ENCODE assay signal across 35 cellular contexts in genomic region chr17:15777297-15777696, GRCh38. TPM values are rescaled to one million over a fixed set of nuclear protein-coding genes. Genes with fewer than 3 reads are reported as not detected.
"Had no signal": no experiment of that assay in that cellular context is flagged by ENCODE, and none has a peak within 500 bp of the region (broad histone marks: within the 10 kb centered on the region; RNA-seq: fewer than 3 reads in every experiment).

No MANE protein-coding gene starts in this region.

- H3K4me3 Mint-ChIP-seq: activated B cell treated with CpG ODN at 0.5 μM for 24 hours; activated CD4-positive, alpha-beta memory T cell treated with anti-CD3 and anti-CD28 coated beads for 36 hours; activated CD8-positive, alpha-beta memory T cell treated with anti-CD3 and anti-CD28 coated beads, Interleukin-2, amount 10 ng/mL, durations not matched to agents 7 days and 5 days; activated CD8-positive, alpha-beta T cell treated with anti-CD3 and anti-CD28 coated beads, Interleukin-2, amount 10 ng/mL, durations not matched to agents 7 days and 5 days; activated naive CD4-positive, alpha-beta T cell treated with anti-CD3 and anti-CD28 coated beads, Interleukin-2, amount 50 U/mL, for 24 hours; activated naive CD8-positive, alpha-beta T cell treated with anti-CD3 and anti-CD28 coated beads, Interleukin-2, amount 10 ng/mL, durations not matched to agents 7 days and 5 days; activated T-cell treated with anti-CD3 and anti-CD28 coated beads, Interleukin-2, amount 50 U/mL, for 24 hours; effector memory CD8-positive, alpha-beta T cell; T-helper 17 cell; T-helper 2 cell treated with Interferon-gamma antibody and Interleukin-4, amounts not matched to agents 5 μg/mL and 100 μg/mL, for 36 hours had no signal

- H3K27ac Mint-ChIP-seq: activated B cell treated with CpG ODN at 0.5 μM for 24 hours; activated CD4-positive, alpha-beta memory T cell treated with anti-CD3 and anti-CD28 coated beads for 36 hours; activated CD8-positive, alpha-beta memory T cell treated with anti-CD3 and anti-CD28 coated beads, Interleukin-2, amount 10 ng/mL, durations not matched to agents 7 days and 5 days; activated CD8-positive, alpha-beta T cell treated with anti-CD3 and anti-CD28 coated beads, Interleukin-2, amount 10 ng/mL, durations not matched to agents 7 days and 5 days; activated naive CD4-positive, alpha-beta T cell treated with anti-CD3 and anti-CD28 coated beads, Interleukin-2, amount 50 U/mL, for 24 hours; activated naive CD8-positive, alpha-beta T cell treated with anti-CD3 and anti-CD28 coated beads, Interleukin-2, amount 10 ng/mL, durations not matched to agents 7 days and 5 days; activated T-cell treated with anti-CD3 and anti-CD28 coated beads, Interleukin-2, amount 50 U/mL, for 24 hours; effector memory CD8-positive, alpha-beta T cell; T-helper 17 cell; T-helper 2 cell treated with Interferon-gamma antibody and Interleukin-4, amounts not matched to agents 5 μg/mL and 100 μg/mL, for 36 hours had no signal

- FAIRE-seq: astrocyte, colon had no signal

- H3K4me1 Mint-ChIP-seq: activated B cell treated with CpG ODN at 0.5 μM for 24 hours; activated CD8-positive, alpha-beta memory T cell treated with anti-CD3 and anti-CD28 coated beads, Interleukin-2, amount 10 ng/mL, durations not matched to agents 7 days and 5 days; activated naive CD8-positive, alpha-beta T cell treated with anti-CD3 and anti-CD28 coated beads, Interleukin-2, amount 10 ng/mL, durations not matched to agents 7 days and 5 days; T-helper 17 cell had no signal

- DNase-seq: activated B cell treated with CpG ODN at 0.5 μM for 24 hours; activated CD4-positive, alpha-beta memory T cell treated with anti-CD3 and anti-CD28 coated beads for 36 hours; activated CD4-positive, alpha-beta T cell treated with anti-CD3 and anti-CD28 coated beads for 1 hour; activated CD4-positive, alpha-beta T cell treated with anti-CD3 and anti-CD28 coated beads for 48 hours; activated CD4-positive, alpha-beta T cell treated with anti-CD3 and anti-CD28 coated beads, Interleukin-2, amount 50 U/mL, for 1 hour; activated CD8-positive, alpha-beta memory T cell treated with anti-CD3 and anti-CD28 coated beads, Interleukin-2, amount 10 ng/mL, durations not matched to agents 7 days and 5 days; activated CD8-positive, alpha-beta memory T cell treated with anti-CD3 and anti-CD28 coated beads, Interleukin-2, amount 50 U/mL, for 4 hours; activated CD8-positive, alpha-beta T cell treated with anti-CD3 and anti-CD28 coated beads, Interleukin-2, amount 10 ng/mL, durations not matched to agents 7 days and 5 days; activated effector memory CD4-positive, alpha-beta T cell treated with Interleukin-2 at 50 U/mL for 16 hours; activated gamma-delta T cell treated with Interleukin-2 at 50 U/mL for 16 hours; activated naive CD4-positive, alpha-beta T cell treated with Interleukin-2 at 50 U/mL for 16 hours; activated naive CD8-positive, alpha-beta T cell treated with anti-CD3 and anti-CD28 coated beads, Interleukin-2, amount 10 ng/mL, durations not matched to agents 7 days and 5 days; activated T-cell treated with anti-CD3 and anti-CD28 coated beads, Interleukin-2, amount 50 U/mL, for 24 hours; anterior cingulate cortex; brain microvascular endothelial cell; caudate nucleus; cortex of kidney; dermis blood vessel endothelial cell; effector CD4-positive, alpha-beta T cell; effector memory CD8-positive, alpha-beta T cell; erythroblast; foreskin keratinocyte; gastrocnemius medialis; glutamatergic neuron; heart left ventricle; T-helper 1 cell; T-helper 17 cell; T1000; WERI-Rb-1 had no signal

- H3K4me3 ChIP-seq: esophagus muscularis mucosa, gastrocnemius medialis, heart left ventricle had no signal

- H3K27me3 ChIP-seq: brain microvascular endothelial cell, esophagus muscularis mucosa, foreskin keratinocyte, heart left ventricle had no signal

- ATAC-seq: activated CD8-positive, alpha-beta memory T cell treated with anti-CD3 and anti-CD28 coated beads, Interleukin-2, amount 10 ng/mL, durations not matched to agents 7 days and 5 days; activated CD8-positive, alpha-beta T cell treated with anti-CD3 and anti-CD28 coated beads, Interleukin-2, amount 10 ng/mL, durations not matched to agents 7 days and 5 days; effector memory CD8-positive, alpha-beta T cell; foreskin keratinocyte; gastrocnemius medialis; heart left ventricle; T-helper 17 cell had no signal

- H3K36me3 ChIP-seq: brain microvascular endothelial cell, esophagus muscularis mucosa, gastrocnemius medialis, heart left ventricle, WERI-Rb-1 had no signal

RNA-seq across cellular contexts. Expression of gene TBC1D26, which starts 45.2 kb away (rescaled TPM):
- total RNA-seq: activated CD8-positive, alpha-beta memory T cell treated with anti-CD3 and anti-CD28 coated beads, Interleukin-2, amount 10 ng/mL, durations not matched to agents 7 days and 5 days; chondrocyte; dermis blood vessel endothelial cell; foreskin keratinocyte; heart left ventricle; T-helper 17 cell had no signal
